ENCODE assay signal across 8 cellular contexts in the genomic region with DNA sequence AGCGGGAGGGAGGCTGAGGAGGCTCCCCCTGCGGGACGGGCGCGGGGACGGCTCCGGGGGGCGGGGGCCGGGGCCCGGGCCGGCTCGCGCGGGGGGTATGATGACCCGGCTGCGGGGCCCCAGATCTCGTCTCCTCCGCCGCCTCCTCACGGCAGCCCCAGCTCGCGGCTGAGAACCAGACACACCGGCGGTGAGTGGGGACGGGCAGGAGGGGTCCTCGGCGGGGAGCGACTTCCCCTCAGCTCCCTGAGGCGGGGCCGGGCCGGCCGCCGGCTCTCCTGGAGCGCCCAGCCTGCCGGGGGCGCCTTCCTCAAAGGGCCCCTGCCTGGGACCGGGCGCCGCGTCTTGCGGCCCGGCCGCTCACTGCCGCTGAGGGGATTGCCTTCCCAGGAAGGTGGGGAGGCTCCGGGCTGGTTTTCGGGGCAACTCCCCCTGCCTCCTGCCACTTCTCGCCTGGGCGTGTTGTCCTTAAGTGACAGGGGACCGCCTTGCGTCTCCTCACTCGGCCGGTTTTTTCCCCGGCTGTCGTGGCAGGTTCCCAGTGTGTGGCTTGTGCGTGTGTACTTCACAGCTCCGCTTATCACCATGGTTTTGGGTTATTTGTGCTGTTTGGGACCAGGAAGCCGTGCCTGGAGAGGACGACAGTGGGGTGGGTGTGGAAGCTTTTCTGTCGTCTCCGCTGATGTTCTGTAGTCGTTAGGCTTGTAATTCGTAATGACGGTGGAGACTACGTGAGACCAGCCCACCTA. TPM values are rescaled to one million over a fixed set of nuclear protein-coding genes. Genes with fewer than 3 reads are reported as not detected.
DNase-seq lines count a peak whose midpoint lies in the region; ATAC-seq and TF ChIP-seq lines count a peak whose summit lies in the region.

No MANE protein-coding gene starts in this region.

- H3K9me2 ChIP-seq in GM23338 (ENCODE audit: insufficient read depth) (no peaks in the 10 kb centered on the region), Loucy (replicated peaks; ENCODE audit: low read depth, low read length) (no peaks in the 10 kb centered on the region)

- H3K4me1 Mint-ChIP-seq in GM23338 (peaks cover 25% of the 10 kb centered on the region), mesothelial cell of epicardium (peaks cover 38% of the 10 kb centered on the region)

- peak overlapping the region; percentile 65; the same call in 1 of the 2 replicates for H3K27ac ChIP-seq in GM23338 (ENCODE audit: low read depth)
- H3K27ac ChIP-seq in effector memory CD4-positive, alpha-beta T cell (ENCODE audit: insufficient read depth, low read length, poor library complexity, severe bottlenecking) = peak overlapping the region; percentile 98

- H3K9ac ChIP-seq in Loucy (ENCODE audit: low read depth, low read length, poor library complexity, severe bottlenecking) = peak overlapping the region; percentile 80

- H3K4me3 ChIP-seq in GM23338 (peak overlapping the region; percentile 97), Loucy (ENCODE audit: low read length, poor library complexity, severe bottlenecking) (peak overlapping the region; percentile 79)
- peak overlapping the region; percentile 86 for H3K4me3 ChIP-seq in effector memory CD4-positive, alpha-beta T cell (ENCODE audit: insufficient read depth, low read depth, low read length, poor library complexity, severe bottlenecking)

- H3K9me3 Mint-ChIP-seq in GM23338 = no peaks in the 10 kb centered on the region
- no peaks in the 10 kb centered on the region for H3K9me3 Mint-ChIP-seq in mesothelial cell of epicardium

- H3K9me3 ChIP-seq in Loucy (ENCODE audit: insufficient read depth, low read depth, low read length) = no peaks in the 10 kb centered on the region
- no peaks in the 10 kb centered on the region for H3K9me3 ChIP-seq in effector memory CD4-positive, alpha-beta T cell (ENCODE audit: control insufficient read depth, low read length)

- no peaks in the 10 kb centered on the region; the same call in 2 of the 3 replicates for H3K36me3 Mint-ChIP-seq in GM23338 (ENCODE audit: low read depth)
- no peaks in the 10 kb centered on the region for H3K36me3 Mint-ChIP-seq in mesothelial cell of epicardium

- peak overlapping the region; percentile 89 for H3K4me2 ChIP-seq in GM23338
- H3K4me2 ChIP-seq in Loucy (ENCODE audit: low read depth, low read length, poor library complexity, severe bottlenecking) = peak overlapping the region; percentile 100

- H3K36me3 ChIP-seq in GM23338 (ENCODE audit: insufficient read depth) (no peaks in the 10 kb centered on the region), Loucy (ENCODE audit: insufficient read depth, low read length) (no peaks in the 10 kb centered on the region)
- no peaks in the 10 kb centered on the region for H3K36me3 ChIP-seq in effector memory CD4-positive, alpha-beta T cell (ENCODE audit: control insufficient read depth, insufficient read depth, low read length)

- H2AFZ ChIP-seq in GM23338 (peak overlapping the region; percentile 60; the same call in 1 of the 2 replicates), Loucy (ENCODE audit: low read length) (no peak overlapping the region; the same call in 1 of the 2 replicates)

- TF ChIP-seq CTCF in GM12873 (IDR thresholded peaks at IDR 0.05; ENCODE audit: insufficient read depth, low read depth, low read length, missing control alignments) (peak; percentile 21), GM23338 (conservative IDR thresholded peaks at IDR 0.05; ENCODE audit: low read depth in 2 of 2) (peak in 1 of 2 experiments; percentile 34; a peak in 2 of 4 replicates), Loucy (conservative IDR thresholded peaks at IDR 0.05; ENCODE audit: low read length) (no peak), mesothelial cell of epicardium (IDR thresholded peaks at IDR 0.05; ENCODE audit: unreplicated experiment) (no peak)

- H3K27me3 Mint-ChIP-seq in GM23338 (ENCODE audit: insufficient read depth, low read depth, poor library complexity) = peaks cover 5% of the 10 kb centered on the region
- H3K27me3 Mint-ChIP-seq in mesothelial cell of epicardium (ENCODE audit: low read depth) = no peaks in the 10 kb centered on the region

- H3K27ac Mint-ChIP-seq in GM23338 (no peak overlapping the region), mesothelial cell of epicardium (peak overlapping the region; percentile 96)

- H3K4me1 ChIP-seq in GM23338 (ENCODE audit: insufficient read depth) (peaks cover 25% of the 10 kb centered on the region), Loucy (ENCODE audit: insufficient read depth, low read length, poor library complexity, severe bottlenecking) (peaks cover 50% of the 10 kb centered on the region)
- peaks cover 39% of the 10 kb centered on the region for H3K4me1 ChIP-seq in effector memory CD4-positive, alpha-beta T cell (ENCODE audit: control insufficient read depth, insufficient read depth, low read length, poor library complexity, severe bottlenecking)

- H3K4me3 Mint-ChIP-seq in GM23338 = peak overlapping the region; percentile 90
- peak overlapping the region; percentile 94 for H3K4me3 Mint-ChIP-seq in mesothelial cell of epicardium

- H4K20me1 ChIP-seq in GM23338 (replicated peaks; ENCODE audit: insufficient read depth) = peaks cover 8% of the 10 kb centered on the region; the same call in 1 of the 2 replicates
- H4K20me1 ChIP-seq in Loucy (ENCODE audit: insufficient read depth, low read length, poor library complexity, severe bottlenecking) = peaks cover 50% of the 10 kb centered on the region

- ATAC-seq in GM23338 = peak; percentile 61

- DNase-seq in GM23338 (ENCODE audit: low spot score) (peak; percentile 68), mesothelial cell of epicardium (ENCODE audit: low spot score in 2 of 2, unreplicated experiment in 2 of 2) (peak; percentile 50 to 65), superior temporal gyrus (ENCODE audit: extremely low spot score) (no peak)
- DNase-seq in activated CD8-positive, alpha-beta memory T cell treated with anti-CD3 and anti-CD28 coated beads for 1 hour (ENCODE audit: extremely low read depth in 1 of 2, low read depth in 1 of 2) = peak; percentile 39 to 50
- peak; percentile 71 to 78 (median 74) for DNase-seq in effector memory CD4-positive, alpha-beta T cell
- peak; percentile 43 for DNase-seq in stimulated activated CD8-positive, alpha-beta memory T cell treated with anti-CD3 and anti-CD28 coated beads, Interleukin-4, amount 100 ng/mL, for 24 hours (ENCODE audit: low read depth)

- H3F3A ChIP-seq in GM23338 (replicated peaks; ENCODE audit: low read depth) = 0 out of 2 replicates have a peak, but pooled peaks cover 8% of the 10 kb centered on the region
- H3F3A ChIP-seq in Loucy (ENCODE audit: low read depth) = peaks cover 13% of the 10 kb centered on the region; the same call in 1 of the 2 replicates

- H3K27me3 ChIP-seq in GM23338 (ENCODE audit: insufficient read depth) (no peaks in the 10 kb centered on the region), Loucy (ENCODE audit: insufficient read depth, low read length, poor library complexity, severe bottlenecking) (no peaks in the 10 kb centered on the region)
- no peaks in the 10 kb centered on the region for H3K27me3 ChIP-seq in effector memory CD4-positive, alpha-beta T cell (replicated peaks; ENCODE audit: control insufficient read depth, insufficient read depth, low read length, poor library complexity, severe bottlenecking)

- H3K79me2 ChIP-seq in GM23338 (replicated peaks; ENCODE audit: insufficient read depth) = peaks cover 51% of the 10 kb centered on the region
- H3K79me2 ChIP-seq in Loucy (ENCODE audit: insufficient read depth, low read length) = peaks cover 52% of the 10 kb centered on the region

TF ChIP-seq in GM23338, 12 proteins besides CTCF, POLR2A, EP300 and RAD21 (continues in another document):
- TF ChIP-seq, protein P1, sequence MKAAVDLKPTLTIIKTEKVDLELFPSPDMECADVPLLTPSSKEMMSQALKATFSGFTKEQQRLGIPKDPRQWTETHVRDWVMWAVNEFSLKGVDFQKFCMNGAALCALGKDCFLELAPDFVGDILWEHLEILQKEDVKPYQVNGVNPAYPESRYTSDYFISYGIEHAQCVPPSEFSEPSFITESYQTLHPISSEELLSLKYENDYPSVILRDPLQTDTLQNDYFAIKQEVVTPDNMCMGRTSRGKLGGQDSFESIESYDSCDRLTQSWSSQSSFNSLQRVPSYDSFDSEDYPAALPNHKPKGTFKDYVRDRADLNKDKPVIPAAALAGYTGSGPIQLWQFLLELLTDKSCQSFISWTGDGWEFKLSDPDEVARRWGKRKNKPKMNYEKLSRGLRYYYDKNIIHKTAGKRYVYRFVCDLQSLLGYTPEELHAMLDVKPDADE (IDR thresholded peaks at IDR 0.05) = no peak
- TF ChIP-seq NANOG (IDR thresholded peaks at IDR 0.05; ENCODE audit: borderline replicate concordance) = no peak

RNA-seq across cellular contexts. Expression of gene HIPK1, which starts 0.8 kb away (rescaled TPM):
- 44.4 and 47.5 TPM in 2 replicates for total RNA-seq in GM23338 (2014; rRNA removed; shearing (Covaris generic))
- polyA plus RNA-seq in GM23338 (2016; fragmentation: Nextera tagmentation; extraction: Ambion mirVana) = 13.6 and 14.3 TPM in 2 replicates
- 43.6 to 44.5 TPM (median 43.9 TPM) in 3 replicates for total RNA-seq in mesothelial cell of epicardium

RNA-seq across cellular contexts. Expression of gene DCLRE1B, which starts 24.8 kb away (rescaled TPM):
- total RNA-seq in GM23338 (2014; rRNA removed; shearing (Covaris generic)) = 8.7 and 9.7 TPM in 2 replicates
- polyA plus RNA-seq in GM23338 (2016; fragmentation: Nextera tagmentation; extraction: Ambion mirVana) = 6.3 and 6.9 TPM in 2 replicates
- 8.1 to 10.0 TPM (median 9.5 TPM) in 3 replicates for total RNA-seq in mesothelial cell of epicardium

RNA-seq across cellular contexts. Expression of gene AP4B1, which starts 25.3 kb away (rescaled TPM):
- 12.7 and 13.4 TPM in 2 replicates for total RNA-seq in GM23338 (2014; rRNA removed; shearing (Covaris generic))
- 4.4 and 7.5 TPM in 2 replicates for polyA plus RNA-seq in GM23338 (2016; fragmentation: Nextera tagmentation; extraction: Ambion mirVana)
- 26.8 to 31.6 TPM (median 31.6 TPM) in 3 replicates for total RNA-seq in mesothelial cell of epicardium

RNA-seq across cellular contexts. Expression of gene BCL2L15, which starts 42.5 kb away (rescaled TPM):
- 0.78 TPM in 1 of 2 replicates, not detected in the other for total RNA-seq in GM23338 (2014; rRNA removed; shearing (Covaris generic))
- polyA plus RNA-seq in GM23338 (2016; fragmentation: Nextera tagmentation; extraction: Ambion mirVana) = 0.40 TPM in 1 of 2 replicates, not detected in the other
- 0.27 to 1.1 TPM (median 0.55 TPM) in 3 replicates for total RNA-seq in mesothelial cell of epicardium

RNA-seq across cellular contexts. Expression of gene OLFML3, which starts 49.4 kb away (rescaled TPM):
- total RNA-seq in GM23338 (2014; rRNA removed; shearing (Covaris generic)) = 69.9 and 73.6 TPM in 2 replicates
- polyA plus RNA-seq in GM23338 (2016; fragmentation: Nextera tagmentation; extraction: Ambion mirVana) = 42.8 and 44.7 TPM in 2 replicates
- 115 to 119 TPM (median 118 TPM) in 3 replicates for total RNA-seq in mesothelial cell of epicardium
